Comparison of ENCODE assay signal across 12 cellular contexts in the genomic region with DNA sequence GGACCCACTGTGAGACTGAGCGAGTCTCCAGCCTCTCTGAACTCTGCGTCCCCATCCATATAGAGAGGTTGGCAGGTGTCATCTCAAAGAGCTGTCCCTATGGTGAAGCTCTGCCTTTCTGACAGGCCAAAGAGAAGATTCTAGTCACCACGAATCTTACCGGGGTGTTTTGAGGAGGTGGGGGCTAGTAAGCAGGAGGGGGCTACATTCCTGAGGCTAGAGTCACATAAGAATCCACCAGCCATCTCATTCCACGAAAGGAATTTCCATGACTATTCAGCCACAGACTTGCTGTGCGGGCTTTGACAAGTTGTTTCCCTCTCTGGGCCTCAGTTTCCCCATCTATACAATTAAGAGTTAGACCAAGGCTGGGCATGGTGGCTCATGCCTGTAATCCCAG. TPM values are rescaled to one million over a fixed set of nuclear protein-coding genes. Genes with fewer than 3 reads are reported as not detected.
DNase-seq lines count a peak whose midpoint lies in the region; TF ChIP-seq lines count a peak whose summit lies in the region.
"Had no signal": no experiment of that assay in that cellular context is flagged by ENCODE, and none has a peak within 500 bp of the region (broad histone marks: within the 10 kb centered on the region; RNA-seq: fewer than 3 reads in every experiment).

No MANE protein-coding gene starts in this region.

- H3K4me3 Mint-ChIP-seq in glutamatergic neuron (ENCODE audit: unreplicated experiment), result no peak overlapping the region
- H3K4me3 Mint-ChIP-seq: central memory CD8-positive, alpha-beta T cell had no signal

- peaks cover 5% of the 10 kb centered on the region for H3K9me3 Mint-ChIP-seq in glutamatergic neuron (ENCODE audit: unreplicated experiment)
- H3K9me3 Mint-ChIP-seq: central memory CD8-positive, alpha-beta T cell had no signal

- H3K4me1 Mint-ChIP-seq in glutamatergic neuron (ENCODE audit: low read depth, unreplicated experiment), result peaks cover 26% of the 10 kb centered on the region
- H3K4me1 Mint-ChIP-seq: central memory CD8-positive, alpha-beta T cell had no signal

- 61% methylated on average over 6 of the region's 6 CpGs for WGBS in HUES64
- WGBS in tibial nerve, 2 donors, result 39% methylated on average over 5 to 6 of the region's 6 CpGs

- H3K4me1 ChIP-seq in HUES64 (ENCODE audit: insufficient read depth, low read length), result peaks cover 56% of the 10 kb centered on the region
- H3K4me1 ChIP-seq in mucosa of rectum (ENCODE audit: control insufficient read depth in 2 of 2, insufficient read depth in 2 of 2, low read length in 2 of 2), result peaks cover 25 to 26% of the 10 kb centered on the region in 2 donors
- H3K4me1 ChIP-seq in tibial nerve, result peaks cover 3 to 98% (median 73%) of the 10 kb centered on the region in 4 donors

- peaks cover 11% of the 10 kb centered on the region for H3K27me3 Mint-ChIP-seq in glutamatergic neuron (ENCODE audit: unreplicated experiment)

- TF ChIP-seq CTCF in tibial nerve (IDR thresholded peaks at IDR 0.05), result no peak
- no peak for TF ChIP-seq CTCF in glutamatergic neuron (IDR thresholded peaks at IDR 0.05; ENCODE audit: partially characterized antibody, unreplicated experiment)

- H3K27ac Mint-ChIP-seq in glutamatergic neuron (ENCODE audit: unreplicated experiment), result no peak overlapping the region

- no peaks in the 10 kb centered on the region for H3K27me3 ChIP-seq in HUES64 (ENCODE audit: insufficient read depth, low read length)
- H3K27me3 ChIP-seq in mucosa of rectum (ENCODE audit: control insufficient read depth in 2 of 2, insufficient read depth in 2 of 2, low read length in 2 of 2), result no peaks in the 10 kb centered on the region
- no peaks in the 10 kb centered on the region for H3K27me3 ChIP-seq in tibial nerve

- no peak for TF ChIP-seq EP300 in tibial nerve (IDR thresholded peaks at IDR 0.05)

- DNase-seq in dedifferentiated amniotic fluid mesenchymal stem cell (ENCODE audit: extremely low spot score) (peak; percentile 58), tibial nerve (ENCODE audit: low spot score in 2 of 2) (no peak), glutamatergic neuron (no peak), UCSD-AML1 (lab: John Stamatoyannopoulos, UW; ENCODE audit: unreplicated experiment) (no peak), NCI-H1092 (lab: John Stamatoyannopoulos, UW) (no peak), OCI-M2 (lab: John Stamatoyannopoulos, UW; ENCODE audit: unreplicated experiment) (no peak)
- DNase-seq: activated CD4-positive, alpha-beta T cell treated with anti-CD3 and anti-CD28 coated beads, Interleukin-2, amount 50 U/mL, for 48 hours; RPMI8226; stimulated activated CD4-positive, alpha-beta T cell treated with anti-CD3 and anti-CD28 coated beads, Interleukin-1b, Interleukin-23, amount 100 ng/mL, for 48 hours had no signal

- no peaks in the 10 kb centered on the region for H3K36me3 Mint-ChIP-seq in glutamatergic neuron (ENCODE audit: unreplicated experiment)

- H3K27ac ChIP-seq in HUES64 (ENCODE audit: low read depth, low read length), result peak overlapping the region; percentile 54
- H3K27ac ChIP-seq in mucosa of rectum (ENCODE audit: low read depth in 2 of 2, low read length in 2 of 2), result peak overlapping the region; percentile 27 to 72
- peak overlapping the region; percentile 60 to 99 (median 90) for H3K27ac ChIP-seq in tibial nerve

- H3K9ac ChIP-seq in HUES64 (ENCODE audit: low read depth, low read length) (no peak overlapping the region), mucosa of rectum (ENCODE audit: low read depth in 1 of 2, low read length in 2 of 2) (no peak overlapping the region)

- H3K9me3 ChIP-seq in HUES64 (ENCODE audit: insufficient read depth, low read depth, low read length) (no peaks in the 10 kb centered on the region), mucosa of rectum (ENCODE audit: control insufficient read depth in 2 of 2, low read length in 2 of 2) (no peaks in the 10 kb centered on the region), tibial nerve (no peaks in the 10 kb centered on the region)

- no peak overlapping the region for H3K4me3 ChIP-seq in HUES64 (ENCODE audit: low read length)
- H3K4me3 ChIP-seq in mucosa of rectum (ENCODE audit: low read length in 2 of 2), result no peak overlapping the region
- H3K4me3 ChIP-seq in tibial nerve, result no peak overlapping the region

- H3K36me3 ChIP-seq in HUES64 (ENCODE audit: insufficient read depth, low read length), result no peaks in the 10 kb centered on the region
- no peaks in the 10 kb centered on the region for H3K36me3 ChIP-seq in mucosa of rectum (ENCODE audit: control insufficient read depth in 2 of 2, insufficient read depth in 2 of 2, low read length in 2 of 2)
- H3K36me3 ChIP-seq in tibial nerve, result peaks cover 0 to 28% (median 0%) of the 10 kb centered on the region in 3 donors

- TF ChIP-seq POLR2A in tibial nerve (IDR thresholded peaks at IDR 0.05), result no peak

RNA-seq across cellular contexts. Expression of gene PDGFRB, which starts 16.3 kb away (rescaled TPM):
- polyA plus RNA-seq in HUES64 (2013, experiment 1 of 2), result 9.3 TPM
- polyA plus RNA-seq in HUES64 (2013, experiment 2 of 2), result 16.0 TPM
- 100 to 1,000 TPM; 171 to 354 (median 217) TPM for total RNA-seq in tibial nerve
- 2.9 TPM for total RNA-seq in glutamatergic neuron (ENCODE audit: unreplicated experiment)

RNA-seq across cellular contexts. Expression of gene CDX1, which starts 27.2 kb away (rescaled TPM):
- 3.8 TPM for polyA plus RNA-seq in HUES64 (2013, experiment 1 of 2)
- 2.4 TPM for polyA plus RNA-seq in HUES64 (2013, experiment 2 of 2)
- 1 to 10 TPM in 1 of 4 donors, under 1 TPM in 1, not detected in 2; 0.22 to 2.5 TPM for total RNA-seq in tibial nerve
- not detected for total RNA-seq in glutamatergic neuron (ENCODE audit: unreplicated experiment)

RNA-seq across cellular contexts. Expression of gene SLC6A7, which starts 50.5 kb away (rescaled TPM):
- not detected for polyA plus RNA-seq in HUES64 (2013, experiment 1 of 2)
- polyA plus RNA-seq in HUES64 (2013, experiment 2 of 2), result not detected
- total RNA-seq in tibial nerve, result not detected
- total RNA-seq in glutamatergic neuron (ENCODE audit: unreplicated experiment), result not detected

RNA-seq across cellular contexts. Expression of gene CSF1R, which starts 53.0 kb away (rescaled TPM):
- not detected for polyA plus RNA-seq in HUES64 (2013, experiment 1 of 2)
- not detected for polyA plus RNA-seq in HUES64 (2013, experiment 2 of 2)
- total RNA-seq in tibial nerve, result 10 to 100 TPM; 35.4 to 57.9 (median 45.3) TPM
- total RNA-seq in glutamatergic neuron (ENCODE audit: unreplicated experiment), result not detected

Comparison
In these comparisons a context has a peak if more than half of its experiments do, and no peak if none do; other contexts are left out.
1. RNA of gene PDGFRB, which starts 16.3 kb away (total RNA-seq): 171 to 354 TPM in tibial nerve; 2.9 TPM in glutamatergic neuron (single experiment); every median in the first group is over 10 times any median in the second.
2. Peak in every context shown above with its lines, with median percentiles within 50 percentile points of each other: H3K27ac ChIP-seq.